Comparison of ENCODE assay signal across 23 cellular contexts in genomic region chr11:8366316-8366715, GRCh38.
"Had no signal": no experiment of that assay in that cellular context is flagged by ENCODE, and none has a peak within 500 bp of the region (broad histone marks: within the 10 kb centered on the region; RNA-seq: fewer than 3 reads in every experiment).

No MANE protein-coding gene starts in this region.

- H3K27ac ChIP-seq: heart right ventricle, hepatocyte, left ventricle myocardium inferior, neural progenitor cell, ovary, right atrium auricular region, skin epidermis, suprapubic skin, thoracic aorta, tibial artery, uterus had no signal

- H3K27me3 ChIP-seq: heart right ventricle, hepatocyte, neural progenitor cell, ovary, right atrium auricular region, suprapubic skin, tibial artery, uterus had no signal

- H3K4me3 ChIP-seq: heart right ventricle, hepatocyte, left ventricle myocardium inferior, neural progenitor cell, ovary, right atrium auricular region, skin epidermis, suprapubic skin, thoracic aorta, tibial artery, uterus had no signal

- H3K36me3 ChIP-seq: heart right ventricle, left ventricle myocardium inferior, neural progenitor cell, ovary, right atrium auricular region, suprapubic skin, thoracic aorta, tibial artery, uterus had no signal

- H3K27ac Mint-ChIP-seq: mesothelial cell of epicardium; natural killer cell; nephron progenitor cell; neural progenitor cell; progenitor cell of endocrine pancreas; stimulated activated memory B cell treated with anti-CD40 and anti-IgM and Interleukin-4, amounts not matched to agents 10 μg/mL and 1 μg/mL and 100 μg/mL, for 72 hours had no signal

- ATAC-seq: heart right ventricle; natural killer cell; sciatic nerve; stimulated activated memory B cell treated with anti-CD40 and anti-IgM and Interleukin-4, amounts not matched to agents 10 μg/mL and 1 μg/mL and 100 μg/mL, for 72 hours had no signal

- DNase-seq: heart right ventricle; islet precursor cell; left ventricle myocardium inferior; mesendoderm; naive B cell; natural killer cell; nephron progenitor cell; ovary; stimulated activated CD4-positive, alpha-beta T cell treated with anti-CD3 and anti-CD28 coated beads, Interleukin-4, amount 100 ng/mL, for 24 hours; stimulated activated naive CD4-positive, alpha-beta T cell treated with Interleukin-2 at 50 U/mL for 16 hours; tibial artery; trophoblast cell; uterus had no signal

- H3K27me3 Mint-ChIP-seq: progenitor cell of endocrine pancreas had no signal

- H3K4me1 Mint-ChIP-seq: natural killer cell; stimulated activated memory B cell treated with anti-CD40 and anti-IgM and Interleukin-4, amounts not matched to agents 10 μg/mL and 1 μg/mL and 100 μg/mL, for 72 hours had no signal

- H3K9me3 Mint-ChIP-seq: mesothelial cell of epicardium; natural killer cell; neural progenitor cell; stimulated activated memory B cell treated with anti-CD40 and anti-IgM and Interleukin-4, amounts not matched to agents 10 μg/mL and 1 μg/mL and 100 μg/mL, for 72 hours had no signal

- H3K4me3 Mint-ChIP-seq: mesothelial cell of epicardium; natural killer cell; nephron progenitor cell; neural progenitor cell; stimulated activated memory B cell treated with anti-CD40 and anti-IgM and Interleukin-4, amounts not matched to agents 10 μg/mL and 1 μg/mL and 100 μg/mL, for 72 hours had no signal

- H3K36me3 Mint-ChIP-seq: mesothelial cell of epicardium; naive B cell; natural killer cell; neural progenitor cell; stimulated activated memory B cell treated with anti-CD40 and anti-IgM and Interleukin-4, amounts not matched to agents 10 μg/mL and 1 μg/mL and 100 μg/mL, for 72 hours had no signal

- H3K9me3 ChIP-seq: heart right ventricle, left ventricle myocardium inferior, ovary, right atrium auricular region, suprapubic skin, thoracic aorta, tibial artery, uterus had no signal

- H3K4me1 ChIP-seq: heart right ventricle, left ventricle myocardium inferior, right atrium auricular region, suprapubic skin, tibial artery, uterus had no signal
